Comparison of ENCODE assay signal across 10 cellular contexts in genomic region chr22:26579331-26579886, GRCh38. TPM values are rescaled to one million over a fixed set of nuclear protein-coding genes. Genes with fewer than 3 reads are reported as not detected.
DNase-seq lines count a peak whose midpoint lies in the region; ATAC-seq and TF ChIP-seq lines count a peak whose summit lies in the region.
"Had no signal": no experiment of that assay in that cellular context is flagged by ENCODE, and none has a peak within 500 bp of the region (broad histone marks: within the 10 kb centered on the region; RNA-seq: fewer than 3 reads in every experiment).

No MANE protein-coding gene starts in this region.

- peak; percentile 34 for DNase-seq in activated T-cell treated with anti-CD3 and anti-CD28 coated beads, Interleukin-2, amount 50 U/mL, for 4 hours
- DNase-seq in natural killer cell (peak; percentile 37), brain microvascular endothelial cell (no peak), middle frontal gyrus (ENCODE audit: extremely low spot score, low spot score) (no peak), tibial artery (no peak), retina (no peak)

- H3K79me2 ChIP-seq in Loucy (ENCODE audit: insufficient read depth, low read length), result peaks cover 47% of the 10 kb centered on the region

- peaks cover 58% of the 10 kb centered on the region for H3K4me1 Mint-ChIP-seq in activated T-cell treated with anti-CD3 and anti-CD28 coated beads, Interleukin-2, amount 50 U/mL, for 4 hours (ENCODE audit: low read depth)
- H3K4me1 Mint-ChIP-seq in natural killer cell, result peaks cover 77 to 78% of the 10 kb centered on the region in 2 donors

- in situ Hi-C loops in brain microvascular endothelial cell (cut with HindIII; ENCODE audit: low pct_ligation_motif_present, low sequenced_read_pairs), result no loop called here

- H3K27me3 ChIP-seq in Loucy (ENCODE audit: insufficient read depth, low read length, poor library complexity, severe bottlenecking) (no peaks in the 10 kb centered on the region), brain microvascular endothelial cell (replicated peaks) (no peaks in the 10 kb centered on the region), tibial artery (no peaks in the 10 kb centered on the region)

- H3K27ac Mint-ChIP-seq in natural killer cell, result peak overlapping the region; percentile 79 to 92

- H3K36me3 ChIP-seq in Loucy (ENCODE audit: insufficient read depth, low read length), result no peaks in the 10 kb centered on the region
- H3K36me3 ChIP-seq in brain microvascular endothelial cell (replicated peaks), result peaks cover 11% of the 10 kb centered on the region
- H3K36me3 ChIP-seq in tibial artery, result peaks cover 0 to 7% (median 0%) of the 10 kb centered on the region in 3 donors

- H2AFZ ChIP-seq in Loucy (ENCODE audit: low read length), result peak overlapping the region; percentile 79

- no peaks in the 10 kb centered on the region for H3K27me3 Mint-ChIP-seq in activated T-cell treated with anti-CD3 and anti-CD28 coated beads, Interleukin-2, amount 50 U/mL, for 4 hours (ENCODE audit: low read depth)
- H3K27me3 Mint-ChIP-seq in natural killer cell (ENCODE audit: low read depth in 2 of 2), result no peaks in the 10 kb centered on the region

- no peaks in the 10 kb centered on the region for H3K9me2 ChIP-seq in Loucy (replicated peaks; ENCODE audit: low read depth, low read length)

- peak overlapping the region; percentile 75 for H3K4me2 ChIP-seq in Loucy (ENCODE audit: low read depth, low read length, poor library complexity, severe bottlenecking)

- H3K9me3 ChIP-seq in Loucy (ENCODE audit: insufficient read depth, low read depth, low read length), result no peaks in the 10 kb centered on the region
- no peaks in the 10 kb centered on the region for H3K9me3 ChIP-seq in tibial artery

- TF ChIP-seq CTCF in Loucy (conservative IDR thresholded peaks at IDR 0.05; ENCODE audit: low read length) (no peak), natural killer cell (IDR thresholded peaks at IDR 0.05) (no peak), brain microvascular endothelial cell (IDR thresholded peaks at IDR 0.05; ENCODE audit: low read depth, low read length, missing control alignments) (no peak), tibial artery (IDR thresholded peaks at IDR 0.05) (no peak)

- H3K36me3 Mint-ChIP-seq in activated T-cell treated with anti-CD3 and anti-CD28 coated beads, Interleukin-2, amount 50 U/mL, for 4 hours (ENCODE audit: insufficient read depth), result peaks cover 3% of the 10 kb centered on the region
- no peaks in the 10 kb centered on the region for H3K36me3 Mint-ChIP-seq in natural killer cell

- H3K4me3 ChIP-seq in Loucy (ENCODE audit: low read length, poor library complexity, severe bottlenecking) (peak overlapping the region; percentile 69), brain microvascular endothelial cell (ENCODE audit: low read depth, low read length) (no peak overlapping the region), tibial artery (no peak overlapping the region)

- ATAC-seq in GM19452 (IDR thresholded peaks at IDR 0.05; ENCODE audit: unreplicated experiment), result peak; percentile 69
- ATAC-seq in activated T-cell treated with anti-CD3 and anti-CD28 coated beads, Interleukin-2, amount 50 U/mL, for 4 hours, result peak; percentile 86
- peak; percentile 87 for ATAC-seq in natural killer cell

- H3K9ac ChIP-seq in Loucy (ENCODE audit: low read depth, low read length, poor library complexity, severe bottlenecking), result peak overlapping the region; percentile 67

- no peaks in the 10 kb centered on the region for H3K9me3 Mint-ChIP-seq in activated T-cell treated with anti-CD3 and anti-CD28 coated beads, Interleukin-2, amount 50 U/mL, for 4 hours
- H3K9me3 Mint-ChIP-seq in natural killer cell, result no peaks in the 10 kb centered on the region

- H3K4me1 ChIP-seq in Loucy (ENCODE audit: insufficient read depth, low read length, poor library complexity, severe bottlenecking) (peaks cover 25% of the 10 kb centered on the region), tibial artery (no peaks in the 10 kb centered on the region)

- H4K20me1 ChIP-seq in Loucy (ENCODE audit: insufficient read depth, low read length, poor library complexity, severe bottlenecking), result no peaks in the 10 kb centered on the region

- no peaks in the 10 kb centered on the region for H3F3A ChIP-seq in Loucy (ENCODE audit: low read depth)

- H3K27ac ChIP-seq in brain microvascular endothelial cell, result no peak overlapping the region
- no peak overlapping the region for H3K27ac ChIP-seq in tibial artery

- intact Hi-C loops in natural killer cell (cut with micrococcal nuclease) (no loop called here), tibial artery (cut with DNase I; ENCODE audit: low total_unique reads) (no loop called here)

- H3K4me3 Mint-ChIP-seq in activated T-cell treated with anti-CD3 and anti-CD28 coated beads, Interleukin-2, amount 50 U/mL, for 4 hours, result peak overlapping the region; percentile 52
- H3K4me3 Mint-ChIP-seq in natural killer cell, result peak overlapping the region; percentile 79

RNA-seq across cellular contexts. Expression of gene TPST2, which starts 10.5 kb away (rescaled TPM):
- 10 to 100 TPM; 32.5 to 45.4 (median 38.8) TPM for total RNA-seq in activated T-cell treated with anti-CD3 and anti-CD28 coated beads, Interleukin-2, amount 50 U/mL, for 4 hours
- total RNA-seq in natural killer cell, result 100 to 1,000 TPM; 145 to 206 (median 155) TPM

RNA-seq across cellular contexts. Expression of gene CRYBB1, which starts 38.4 kb away (rescaled TPM):
- not detected for total RNA-seq in activated T-cell treated with anti-CD3 and anti-CD28 coated beads, Interleukin-2, amount 50 U/mL, for 4 hours
- total RNA-seq in natural killer cell, result not detected
- total RNA-seq: fibroblast of lung, LHCN-M2 had no signal

RNA-seq across cellular contexts. Expression of gene CRYBA4, which starts 42.4 kb away (rescaled TPM):
- total RNA-seq in activated T-cell treated with anti-CD3 and anti-CD28 coated beads, Interleukin-2, amount 50 U/mL, for 4 hours, result not detected
- total RNA-seq in natural killer cell, result under 1 TPM in 1 of 3 donors, not detected in 2; 0.59 TPM
- total RNA-seq: fibroblast of lung, LHCN-M2 had no signal

Comparison
In these comparisons a context has a peak if more than half of its experiments do, and no peak if none do; other contexts are left out.
1. DNase-seq: peak in activated T-cell treated with anti-CD3 and anti-CD28 coated beads, Interleukin-2, amount 50 U/mL, for 4 hours (single experiment) and natural killer cell (single experiment); none in brain microvascular endothelial cell (single experiment), middle frontal gyrus (single experiment), tibial artery (0 of 2) and retina (single experiment).
2. Peak in every context shown above with its lines, with median percentiles within 50 percentile points of each other: ATAC-seq.